Comparison of ENCODE assay signal across 1 cellular context in the genomic region with DNA sequence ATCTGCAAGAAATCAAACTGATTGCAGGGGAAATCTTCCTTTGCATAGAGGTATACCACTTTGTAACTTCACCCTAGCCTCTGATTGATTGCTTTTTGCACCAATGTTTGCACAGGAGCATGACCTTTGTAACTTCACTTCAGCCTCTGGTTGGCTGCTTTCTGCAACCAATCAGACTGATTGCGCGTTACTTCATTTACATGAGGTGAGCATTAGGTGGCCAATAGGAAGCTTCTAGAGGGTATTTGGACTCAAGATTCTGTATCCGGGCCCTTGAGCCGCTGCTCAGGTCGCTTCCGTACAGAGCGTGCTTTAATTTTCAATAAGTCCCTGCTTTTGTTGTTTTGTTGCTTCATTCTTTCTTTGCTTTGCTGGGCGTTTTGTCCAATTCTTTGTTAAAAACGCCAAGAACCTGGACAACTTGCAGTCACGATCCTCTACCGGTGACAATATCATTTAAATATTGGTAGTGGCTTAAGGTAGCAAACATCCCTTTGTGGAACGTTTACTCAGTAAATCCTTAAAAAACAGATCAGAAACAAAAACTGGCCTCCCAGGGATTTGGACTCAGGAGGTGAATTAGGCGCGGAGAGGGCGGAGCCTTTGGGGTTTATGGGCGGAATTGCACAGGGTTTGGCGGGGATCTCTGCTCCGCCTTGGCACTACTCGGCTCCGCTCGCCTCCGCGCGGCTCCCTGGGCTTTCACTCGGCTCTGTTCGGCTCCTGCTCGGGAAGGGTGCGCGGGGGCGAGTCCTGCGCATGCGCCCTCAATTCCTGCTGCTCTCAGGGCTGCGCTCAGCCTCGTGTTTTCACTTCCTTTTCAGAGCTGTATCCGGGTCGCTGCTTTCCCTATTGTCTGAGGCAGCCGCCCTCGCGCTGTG.
A peak's percentile ranks its signal among the peaks of the same experiment; 100 is the strongest.
TF ChIP-seq lines count a peak whose summit lies in the region.

A gene with protein sequence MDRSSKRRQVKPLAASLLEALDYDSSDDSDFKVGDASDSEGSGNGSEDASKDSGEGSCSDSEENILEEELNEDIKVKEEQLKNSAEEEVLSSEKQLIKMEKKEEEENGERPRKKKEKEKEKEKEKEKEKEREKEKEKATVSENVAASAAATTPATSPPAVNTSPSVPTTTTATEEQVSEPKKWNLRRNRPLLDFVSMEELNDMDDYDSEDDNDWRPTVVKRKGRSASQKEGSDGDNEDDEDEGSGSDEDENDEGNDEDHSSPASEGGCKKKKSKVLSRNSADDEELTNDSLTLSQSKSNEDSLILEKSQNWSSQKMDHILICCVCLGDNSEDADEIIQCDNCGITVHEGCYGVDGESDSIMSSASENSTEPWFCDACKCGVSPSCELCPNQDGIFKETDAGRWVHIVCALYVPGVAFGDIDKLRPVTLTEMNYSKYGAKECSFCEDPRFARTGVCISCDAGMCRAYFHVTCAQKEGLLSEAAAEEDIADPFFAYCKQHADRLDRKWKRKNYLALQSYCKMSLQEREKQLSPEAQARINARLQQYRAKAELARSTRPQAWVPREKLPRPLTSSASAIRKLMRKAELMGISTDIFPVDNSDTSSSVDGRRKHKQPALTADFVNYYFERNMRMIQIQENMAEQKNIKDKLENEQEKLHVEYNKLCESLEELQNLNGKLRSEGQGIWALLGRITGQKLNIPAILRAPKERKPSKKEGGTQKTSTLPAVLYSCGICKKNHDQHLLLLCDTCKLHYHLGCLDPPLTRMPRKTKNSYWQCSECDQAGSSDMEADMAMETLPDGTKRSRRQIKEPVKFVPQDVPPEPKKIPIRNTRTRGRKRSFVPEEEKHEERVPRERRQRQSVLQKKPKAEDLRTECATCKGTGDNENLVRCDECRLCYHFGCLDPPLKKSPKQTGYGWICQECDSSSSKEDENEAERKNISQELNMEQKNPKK (plus strand): TSS at position 812 of the 881 bp plus-strand sequence. CDS start 452 bp downstream, outside the sequence.

TF ChIP-seq in K562, 482 proteins besides CTCF, POLR2A, EP300 and RAD21 (continued from another document and continues in another):
- TF ChIP-seq, protein P1, sequence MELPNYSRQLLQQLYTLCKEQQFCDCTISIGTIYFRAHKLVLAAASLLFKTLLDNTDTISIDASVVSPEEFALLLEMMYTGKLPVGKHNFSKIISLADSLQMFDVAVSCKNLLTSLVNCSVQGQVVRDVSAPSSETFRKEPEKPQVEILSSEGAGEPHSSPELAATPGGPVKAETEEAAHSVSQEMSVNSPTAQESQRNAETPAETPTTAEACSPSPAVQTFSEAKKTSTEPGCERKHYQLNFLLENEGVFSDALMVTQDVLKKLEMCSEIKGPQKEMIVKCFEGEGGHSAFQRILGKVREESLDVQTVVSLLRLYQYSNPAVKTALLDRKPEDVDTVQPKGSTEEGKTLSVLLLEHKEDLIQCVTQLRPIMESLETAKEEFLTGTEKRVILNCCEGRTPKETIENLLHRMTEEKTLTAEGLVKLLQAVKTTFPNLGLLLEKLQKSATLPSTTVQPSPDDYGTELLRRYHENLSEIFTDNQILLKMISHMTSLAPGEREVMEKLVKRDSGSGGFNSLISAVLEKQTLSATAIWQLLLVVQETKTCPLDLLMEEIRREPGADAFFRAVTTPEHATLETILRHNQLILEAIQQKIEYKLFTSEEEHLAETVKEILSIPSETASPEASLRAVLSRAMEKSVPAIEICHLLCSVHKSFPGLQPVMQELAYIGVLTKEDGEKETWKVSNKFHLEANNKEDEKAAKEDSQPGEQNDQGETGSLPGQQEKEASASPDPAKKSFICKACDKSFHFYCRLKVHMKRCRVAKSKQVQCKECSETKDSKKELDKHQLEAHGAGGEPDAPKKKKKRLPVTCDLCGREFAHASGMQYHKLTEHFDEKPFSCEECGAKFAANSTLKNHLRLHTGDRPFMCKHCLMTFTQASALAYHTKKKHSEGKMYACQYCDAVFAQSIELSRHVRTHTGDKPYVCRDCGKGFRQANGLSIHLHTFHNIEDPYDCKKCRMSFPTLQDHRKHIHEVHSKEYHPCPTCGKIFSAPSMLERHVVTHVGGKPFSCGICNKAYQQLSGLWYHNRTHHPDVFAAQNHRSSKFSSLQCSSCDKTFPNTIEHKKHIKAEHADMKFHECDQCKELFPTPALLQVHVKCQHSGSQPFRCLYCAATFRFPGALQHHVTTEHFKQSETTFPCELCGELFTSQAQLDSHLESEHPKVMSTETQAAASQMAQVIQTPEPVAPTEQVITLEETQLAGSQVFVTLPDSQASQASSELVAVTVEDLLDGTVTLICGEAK (IDR thresholded peaks at IDR 0.05) = peak; percentile 82; the same call in 1 of the 2 replicates
- TF ChIP-seq, protein P1 (CRISPR knock-in tag; IDR thresholded peaks at IDR 0.05) = no peak
- peak; percentile 85; the same call in 1 of the 2 replicates for TF ChIP-seq MBD2 (IDR thresholded peaks at IDR 0.05; ENCODE audit: borderline replicate concordance, low read depth)
- TF ChIP-seq, protein P2, sequence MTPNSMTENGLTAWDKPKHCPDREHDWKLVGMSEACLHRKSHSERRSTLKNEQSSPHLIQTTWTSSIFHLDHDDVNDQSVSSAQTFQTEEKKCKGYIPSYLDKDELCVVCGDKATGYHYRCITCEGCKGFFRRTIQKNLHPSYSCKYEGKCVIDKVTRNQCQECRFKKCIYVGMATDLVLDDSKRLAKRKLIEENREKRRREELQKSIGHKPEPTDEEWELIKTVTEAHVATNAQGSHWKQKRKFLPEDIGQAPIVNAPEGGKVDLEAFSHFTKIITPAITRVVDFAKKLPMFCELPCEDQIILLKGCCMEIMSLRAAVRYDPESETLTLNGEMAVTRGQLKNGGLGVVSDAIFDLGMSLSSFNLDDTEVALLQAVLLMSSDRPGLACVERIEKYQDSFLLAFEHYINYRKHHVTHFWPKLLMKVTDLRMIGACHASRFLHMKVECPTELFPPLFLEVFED (CRISPR knock-in tag; conservative IDR thresholded peaks at IDR 0.05) = peak; percentile 58; the same call in 1 of the 2 replicates
- TF ChIP-seq NONO (IDR thresholded peaks at IDR 0.05; ENCODE audit: low read depth in 2 of 2, low read length in 1 of 2) = no peak
- no peak for TF ChIP-seq SMAD1 (IDR thresholded peaks at IDR 0.05; ENCODE audit: low read depth, low read length, partially characterized antibody)
- TF ChIP-seq, protein P3, sequence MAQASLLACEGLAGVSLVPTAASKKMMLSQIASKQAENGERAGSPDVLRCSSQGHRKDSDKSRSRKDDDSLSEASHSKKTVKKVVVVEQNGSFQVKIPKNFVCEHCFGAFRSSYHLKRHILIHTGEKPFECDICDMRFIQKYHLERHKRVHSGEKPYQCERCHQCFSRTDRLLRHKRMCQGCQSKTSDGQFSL (CRISPR knock-in tag; IDR thresholded peaks at IDR 0.05) = no peak
- TF ChIP-seq, protein P3 (tag; IDR thresholded peaks at IDR 0.05) = no peak
- 0 out of 2 replicates have a peak, but pooled peaks have one; percentile 52 for TF ChIP-seq NBN (IDR thresholded peaks at IDR 0.05; ENCODE audit: low read depth)
- TF ChIP-seq ERF (CRISPR knock-in tag; IDR thresholded peaks at IDR 0.05) = peak; percentile 83
- TF ChIP-seq ZFPM2 (CRISPR knock-in tag; IDR thresholded peaks at IDR 0.05) = no peak
- no peak for TF ChIP-seq GATA2 (CRISPR knock-in tag; IDR thresholded peaks at IDR 0.05)
- TF ChIP-seq, protein P4, sequence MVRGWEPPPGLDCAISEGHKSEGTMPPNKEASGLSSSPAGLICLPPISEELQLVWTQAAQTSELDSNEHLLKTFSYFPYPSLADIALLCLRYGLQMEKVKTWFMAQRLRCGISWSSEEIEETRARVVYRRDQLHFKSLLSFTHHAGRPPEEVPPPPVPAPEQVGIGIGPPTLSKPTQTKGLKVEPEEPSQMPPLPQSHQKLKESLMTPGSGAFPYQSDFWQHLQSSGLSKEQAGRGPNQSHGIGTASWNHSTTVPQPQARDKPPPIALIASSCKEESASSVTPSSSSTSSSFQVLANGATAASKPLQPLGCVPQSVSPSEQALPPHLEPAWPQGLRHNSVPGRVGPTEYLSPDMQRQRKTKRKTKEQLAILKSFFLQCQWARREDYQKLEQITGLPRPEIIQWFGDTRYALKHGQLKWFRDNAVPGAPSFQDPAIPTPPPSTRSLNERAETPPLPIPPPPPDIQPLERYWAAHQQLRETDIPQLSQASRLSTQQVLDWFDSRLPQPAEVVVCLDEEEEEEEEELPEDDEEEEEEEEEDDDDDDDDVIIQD (CRISPR knock-in tag; IDR thresholded peaks at IDR 0.05) = no peak
- TF ChIP-seq, protein P5, sequence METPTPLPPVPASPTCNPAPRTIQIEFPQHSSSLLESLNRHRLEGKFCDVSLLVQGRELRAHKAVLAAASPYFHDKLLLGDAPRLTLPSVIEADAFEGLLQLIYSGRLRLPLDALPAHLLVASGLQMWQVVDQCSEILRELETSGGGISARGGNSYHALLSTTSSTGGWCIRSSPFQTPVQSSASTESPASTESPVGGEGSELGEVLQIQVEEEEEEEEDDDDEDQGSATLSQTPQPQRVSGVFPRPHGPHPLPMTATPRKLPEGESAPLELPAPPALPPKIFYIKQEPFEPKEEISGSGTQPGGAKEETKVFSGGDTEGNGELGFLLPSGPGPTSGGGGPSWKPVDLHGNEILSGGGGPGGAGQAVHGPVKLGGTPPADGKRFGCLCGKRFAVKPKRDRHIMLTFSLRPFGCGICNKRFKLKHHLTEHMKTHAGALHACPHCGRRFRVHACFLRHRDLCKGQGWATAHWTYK (CRISPR knock-in tag; IDR thresholded peaks at IDR 0.05) = 0 out of 2 replicates have a peak, but pooled peaks have one; percentile 23
- no peak for TF ChIP-seq PYGO2 (tag; IDR thresholded peaks at IDR 0.05)
- TF ChIP-seq ZFX (CRISPR knock-in tag; IDR thresholded peaks at IDR 0.05) = no peak
- peak; percentile 86 for TF ChIP-seq SPI1 (IDR thresholded peaks at IDR 0.05; ENCODE audit: borderline replicate concordance, low read depth, low read length)
- peak; percentile 42 for TF ChIP-seq CEBPB (tag; IDR thresholded peaks at IDR 0.05)
- peak; percentile 60; the same call in 1 of the 2 replicates for TF ChIP-seq GTF2F1 (IDR thresholded peaks at IDR 0.05; ENCODE audit: low read depth, low read length)
- TF ChIP-seq TBL1XR1 (IDR thresholded peaks at IDR 0.05; ENCODE audit: low read length in 2 of 2) = no peak; a peak in 1 of 4 replicates
- no peak for TF ChIP-seq TOE1 (IDR thresholded peaks at IDR 0.05; ENCODE audit: borderline replicate concordance)
- no peak for TF ChIP-seq TOE1 (CRISPR knock-in tag; IDR thresholded peaks at IDR 0.05; ENCODE audit: borderline replicate concordance, low read depth)
- TF ChIP-seq JUND (IDR thresholded peaks at IDR 0.05; ENCODE audit: borderline replicate concordance, low read depth, low read length) = peak; percentile 72; the same call in 1 of the 2 replicates
- peak; percentile 11; the same call in 1 of the 3 replicates for TF ChIP-seq JUND (tag; IDR thresholded peaks at IDR 0.05; ENCODE audit: borderline replicate concordance, low read depth, low read length)
- no peak for TF ChIP-seq HEY1 (CRISPR knock-in tag; IDR thresholded peaks at IDR 0.05; ENCODE audit: borderline replicate concordance)
- peak; percentile 86; the same call in 1 of the 2 replicates for TF ChIP-seq GTF2E2 (tag; IDR thresholded peaks at IDR 0.05)
- peak; percentile 53 for TF ChIP-seq NEUROD1 (IDR thresholded peaks at IDR 0.05; ENCODE audit: borderline replicate concordance, low read depth, low read length, partially characterized antibody)
- peak; percentile 73; the same call in 1 of the 2 replicates for TF ChIP-seq NFRKB (IDR thresholded peaks at IDR 0.05; ENCODE audit: low read depth)
- TF ChIP-seq, protein P6, sequence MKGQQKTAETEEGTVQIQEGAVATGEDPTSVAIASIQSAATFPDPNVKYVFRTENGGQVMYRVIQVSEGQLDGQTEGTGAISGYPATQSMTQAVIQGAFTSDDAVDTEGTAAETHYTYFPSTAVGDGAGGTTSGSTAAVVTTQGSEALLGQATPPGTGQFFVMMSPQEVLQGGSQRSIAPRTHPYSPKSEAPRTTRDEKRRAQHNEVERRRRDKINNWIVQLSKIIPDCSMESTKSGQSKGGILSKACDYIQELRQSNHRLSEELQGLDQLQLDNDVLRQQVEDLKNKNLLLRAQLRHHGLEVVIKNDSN (CRISPR knock-in tag; IDR thresholded peaks at IDR 0.05) = no peak
- TF ChIP-seq TEAD1 (CRISPR knock-in tag; IDR thresholded peaks at IDR 0.05) = peak; percentile 14 to 37; a peak in 2 of 4 replicates
- peak; percentile 62 for TF ChIP-seq DMBX1 (CRISPR knock-in tag; IDR thresholded peaks at IDR 0.05; ENCODE audit: borderline replicate concordance)
- no peak for TF ChIP-seq ZNF780A (CRISPR knock-in tag; IDR thresholded peaks at IDR 0.05)
- 0 out of 2 replicates have a peak, but pooled peaks have one; percentile 58 for TF ChIP-seq ZNF583 (CRISPR knock-in tag; IDR thresholded peaks at IDR 0.05)
- no peak for TF ChIP-seq TCF7 (IDR thresholded peaks at IDR 0.05; ENCODE audit: borderline replicate concordance)
- TF ChIP-seq, protein P7, sequence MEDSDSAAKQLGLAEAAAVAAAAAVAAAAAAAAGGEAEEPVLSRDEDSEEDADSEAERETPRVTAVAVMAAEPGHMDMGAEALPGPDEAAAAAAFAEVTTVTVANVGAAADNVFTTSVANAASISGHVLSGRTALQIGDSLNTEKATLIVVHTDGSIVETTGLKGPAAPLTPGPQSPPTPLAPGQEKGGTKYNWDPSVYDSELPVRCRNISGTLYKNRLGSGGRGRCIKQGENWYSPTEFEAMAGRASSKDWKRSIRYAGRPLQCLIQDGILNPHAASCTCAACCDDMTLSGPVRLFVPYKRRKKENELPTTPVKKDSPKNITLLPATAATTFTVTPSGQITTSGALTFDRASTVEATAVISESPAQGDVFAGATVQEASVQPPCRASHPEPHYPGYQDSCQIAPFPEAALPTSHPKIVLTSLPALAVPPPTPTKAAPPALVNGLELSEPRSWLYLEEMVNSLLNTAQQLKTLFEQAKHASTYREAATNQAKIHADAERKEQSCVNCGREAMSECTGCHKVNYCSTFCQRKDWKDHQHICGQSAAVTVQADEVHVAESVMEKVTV (CRISPR knock-in tag; IDR thresholded peaks at IDR 0.05) = peak; percentile 97
